30 cellular contexts compared by ENCODE assay signal in the genomic region with DNA sequence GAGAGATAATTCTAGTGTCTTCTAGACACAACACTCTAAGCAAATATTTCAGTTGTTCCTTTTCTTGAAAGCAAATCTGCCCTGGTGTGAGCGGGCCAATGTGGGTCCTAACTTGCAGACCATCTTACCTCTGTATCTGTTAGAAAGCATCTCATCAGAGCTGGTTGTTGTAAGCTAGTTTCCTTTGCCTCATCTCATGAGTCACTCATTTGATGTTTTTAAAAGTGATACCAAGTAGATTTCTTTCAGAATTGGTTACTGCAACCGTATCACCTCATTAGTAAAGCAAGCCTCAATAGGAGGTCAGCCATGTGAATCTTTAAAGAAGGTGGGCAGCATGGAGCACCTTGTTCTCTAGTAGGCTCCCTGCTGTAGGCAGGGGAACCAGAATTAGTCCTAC.
A peak's percentile ranks its signal among the peaks of the same experiment; 100 is the strongest.
DNase-seq lines count a peak whose midpoint lies in the region; ATAC-seq and TF ChIP-seq lines count a peak whose summit lies in the region.
"Had no signal": no experiment of that assay in that cellular context is flagged by ENCODE, and none has a peak within 500 bp of the region (broad histone marks: within the 10 kb centered on the region; RNA-seq: fewer than 3 reads in every experiment).

No MANE protein-coding gene starts in this region.

- peaks cover 19% of the 10 kb centered on the region for H3K4me1 Mint-ChIP-seq in activated CD8-positive, alpha-beta T cell treated with anti-CD3 and anti-CD28 coated beads for 36 hours (ENCODE audit: low read depth)
- H3K4me1 Mint-ChIP-seq in activated CD8-positive, alpha-beta T cell treated with anti-CD3 and anti-CD28 coated beads, Interleukin-2, amount 10 ng/mL, durations not matched to agents 7 days and 5 days (ENCODE audit: low read depth), result peaks cover 24% of the 10 kb centered on the region
- H3K4me1 Mint-ChIP-seq in activated T-helper 1 cell treated with anti-CD3 and anti-CD28 coated beads, Interleukin-12 subunit alpha, Interleukin-12 subunit beta, Interleukin-2, Interleukin-4 antibody, amounts not matched to agents 30 ng/mL and 10 ng/mL and 1 ng/mL, durations not matched to agents 14 hours and 24 hours and 36 hours (ENCODE audit: low read depth), result peaks cover 29% of the 10 kb centered on the region
- H3K4me1 Mint-ChIP-seq: CD4-positive, alpha-beta memory T cell had no signal

- no peaks in the 10 kb centered on the region for H3K9me3 ChIP-seq in osteoblast (ENCODE audit: low read depth, low read length)
- H3K9me3 ChIP-seq: SJCRH30, thoracic aorta had no signal

- no peaks in the 10 kb centered on the region for H3K9me3 Mint-ChIP-seq in activated CD8-positive, alpha-beta T cell treated with anti-CD3 and anti-CD28 coated beads for 36 hours
- no peaks in the 10 kb centered on the region for H3K9me3 Mint-ChIP-seq in activated CD8-positive, alpha-beta T cell treated with anti-CD3 and anti-CD28 coated beads, Interleukin-2, amount 10 ng/mL, durations not matched to agents 7 days and 5 days (ENCODE audit: insufficient read depth)
- H3K9me3 Mint-ChIP-seq in activated T-helper 1 cell treated with anti-CD3 and anti-CD28 coated beads, Interleukin-12 subunit alpha, Interleukin-12 subunit beta, Interleukin-2, Interleukin-4 antibody, amounts not matched to agents 30 ng/mL and 10 ng/mL and 1 ng/mL, durations not matched to agents 14 hours and 24 hours and 36 hours, result peaks cover 8% of the 10 kb centered on the region
- H3K9me3 Mint-ChIP-seq: activated CD4-positive, alpha-beta T cell treated with anti-CD3 and anti-CD28 coated beads, Interleukin-2, amount 10 ng/mL, durations not matched to agents 7 days and 5 days; CD4-positive, alpha-beta memory T cell; H9; IgD-negative memory B cell; immature natural killer cell; nephron had no signal

- CTCF ChIA-PET in activated CD8-positive, alpha-beta T cell treated with anti-CD3 and anti-CD28 coated beads for 36 hours (lab: Charles Lee), result interaction anchor here (0.7 to 1.0 kb wide), 2 partner anchors 8 to 10 kb away, joined by 3 read pairs; no protein-coding TSS in a partner anchor
- CTCF ChIA-PET in activated CD8-positive, alpha-beta T cell treated with anti-CD3 and anti-CD28 coated beads, Interleukin-2, amount 10 ng/mL, durations not matched to agents 7 days and 5 days (lab: Charles Lee), result interaction anchor here (1.0 to 1.5 kb wide), 2 partner anchors 79 to 311 kb away, joined by 3 to 4 read pairs; partner anchors contain the start of gene DAAM1

- no peak for TF ChIP-seq CTCF in activated CD8-positive, alpha-beta T cell treated with anti-CD3 and anti-CD28 coated beads for 36 hours (IDR thresholded peaks at IDR 0.05)
- no peak for TF ChIP-seq CTCF in osteoblast (IDR thresholded peaks at IDR 0.05; ENCODE audit: extremely low read depth, low read depth, low read length)

- no peak overlapping the region for H3K4me2 ChIP-seq in osteoblast (ENCODE audit: insufficient read depth, low read length)

- H3K27ac Mint-ChIP-seq in activated CD8-positive, alpha-beta T cell treated with anti-CD3 and anti-CD28 coated beads for 36 hours, result peak overlapping the region; percentile 24
- H3K27ac Mint-ChIP-seq in activated CD8-positive, alpha-beta T cell treated with anti-CD3 and anti-CD28 coated beads, Interleukin-2, amount 10 ng/mL, durations not matched to agents 7 days and 5 days, result no peak overlapping the region
- peak overlapping the region; percentile 11 for H3K27ac Mint-ChIP-seq in activated T-helper 1 cell treated with anti-CD3 and anti-CD28 coated beads, Interleukin-12 subunit alpha, Interleukin-12 subunit beta, Interleukin-2, Interleukin-4 antibody, amounts not matched to agents 30 ng/mL and 10 ng/mL and 1 ng/mL, durations not matched to agents 14 hours and 24 hours and 36 hours
- H3K27ac Mint-ChIP-seq: activated CD4-positive, alpha-beta T cell treated with anti-CD3 and anti-CD28 coated beads, Interleukin-2, amount 10 ng/mL, durations not matched to agents 7 days and 5 days; activated naive CD8-positive, alpha-beta T cell; B cell; CD4-positive, alpha-beta memory T cell; H9; IgD-negative memory B cell; immature natural killer cell; nephron had no signal

- H4K20me1 ChIP-seq in osteoblast (ENCODE audit: insufficient read depth, low read length), result no peaks in the 10 kb centered on the region

- no peaks in the 10 kb centered on the region for H3K27me3 ChIP-seq in osteoblast (ENCODE audit: insufficient read depth, low read length)
- H3K27me3 ChIP-seq: SJCRH30 had no signal

- no peak overlapping the region for H3K4me3 ChIP-seq in osteoblast (ENCODE audit: insufficient read depth, low read length)
- H3K4me3 ChIP-seq: SJCRH30, thoracic aorta had no signal

- no peaks in the 10 kb centered on the region for H3K79me2 ChIP-seq in osteoblast (ENCODE audit: insufficient read depth, low read length)

- peaks cover 24% of the 10 kb centered on the region for H3K36me3 Mint-ChIP-seq in activated CD8-positive, alpha-beta T cell treated with anti-CD3 and anti-CD28 coated beads for 36 hours (ENCODE audit: low read depth)
- H3K36me3 Mint-ChIP-seq in activated CD8-positive, alpha-beta T cell treated with anti-CD3 and anti-CD28 coated beads, Interleukin-2, amount 10 ng/mL, durations not matched to agents 7 days and 5 days (ENCODE audit: low read depth), result peaks cover 39% of the 10 kb centered on the region
- peaks cover 13% of the 10 kb centered on the region for H3K36me3 Mint-ChIP-seq in activated T-helper 1 cell treated with anti-CD3 and anti-CD28 coated beads, Interleukin-12 subunit alpha, Interleukin-12 subunit beta, Interleukin-2, Interleukin-4 antibody, amounts not matched to agents 30 ng/mL and 10 ng/mL and 1 ng/mL, durations not matched to agents 14 hours and 24 hours and 36 hours (ENCODE audit: low read depth)

- POLR2A ChIA-PET in activated CD8-positive, alpha-beta T cell treated with anti-CD3 and anti-CD28 coated beads for 36 hours (lab: Charles Lee), result interaction anchor here (1.0 kb wide), 1 partner anchor 9 kb away, joined by 3 read pairs; no protein-coding TSS in a partner anchor
- POLR2A ChIA-PET in activated CD8-positive, alpha-beta T cell treated with anti-CD3 and anti-CD28 coated beads, Interleukin-2, amount 10 ng/mL, durations not matched to agents 7 days and 5 days (lab: Charles Lee), result interaction anchor here (1.3 kb wide), 1 partner anchor 79 kb away, joined by 4 read pairs; the partner anchor contains the start of gene DAAM1

- no peak overlapping the region for H3K27ac ChIP-seq in osteoblast (ENCODE audit: low read depth, low read length)
- H3K27ac ChIP-seq: SJCRH30, thoracic aorta, VCaP had no signal

- no peaks in the 10 kb centered on the region for H3K36me3 ChIP-seq in osteoblast (ENCODE audit: insufficient read depth, low read length)
- H3K36me3 ChIP-seq: SJCRH30 had no signal

- no peak overlapping the region for H3K4me3 Mint-ChIP-seq in activated CD8-positive, alpha-beta T cell treated with anti-CD3 and anti-CD28 coated beads for 36 hours
- H3K4me3 Mint-ChIP-seq in activated CD8-positive, alpha-beta T cell treated with anti-CD3 and anti-CD28 coated beads, Interleukin-2, amount 10 ng/mL, durations not matched to agents 7 days and 5 days, result no peak overlapping the region
- no peak overlapping the region for H3K4me3 Mint-ChIP-seq in activated T-helper 1 cell treated with anti-CD3 and anti-CD28 coated beads, Interleukin-12 subunit alpha, Interleukin-12 subunit beta, Interleukin-2, Interleukin-4 antibody, amounts not matched to agents 30 ng/mL and 10 ng/mL and 1 ng/mL, durations not matched to agents 14 hours and 24 hours and 36 hours
- H3K4me3 Mint-ChIP-seq: activated CD4-positive, alpha-beta T cell treated with anti-CD3 and anti-CD28 coated beads, Interleukin-2, amount 10 ng/mL, durations not matched to agents 7 days and 5 days; activated naive CD8-positive, alpha-beta T cell; B cell; H9; IgD-negative memory B cell; immature natural killer cell; nephron had no signal

- no peak overlapping the region for H2AFZ ChIP-seq in osteoblast (ENCODE audit: low read length)

- H3K27me3 Mint-ChIP-seq in activated CD8-positive, alpha-beta T cell treated with anti-CD3 and anti-CD28 coated beads for 36 hours, result no peaks in the 10 kb centered on the region
- H3K27me3 Mint-ChIP-seq in activated CD8-positive, alpha-beta T cell treated with anti-CD3 and anti-CD28 coated beads, Interleukin-2, amount 10 ng/mL, durations not matched to agents 7 days and 5 days (ENCODE audit: low read depth), result no peaks in the 10 kb centered on the region
- no peaks in the 10 kb centered on the region for H3K27me3 Mint-ChIP-seq in activated T-helper 1 cell treated with anti-CD3 and anti-CD28 coated beads, Interleukin-12 subunit alpha, Interleukin-12 subunit beta, Interleukin-2, Interleukin-4 antibody, amounts not matched to agents 30 ng/mL and 10 ng/mL and 1 ng/mL, durations not matched to agents 14 hours and 24 hours and 36 hours (ENCODE audit: insufficient read depth)
- H3K27me3 Mint-ChIP-seq: activated CD4-positive, alpha-beta T cell treated with anti-CD3 and anti-CD28 coated beads, Interleukin-2, amount 10 ng/mL, durations not matched to agents 7 days and 5 days; activated naive CD8-positive, alpha-beta T cell; B cell; CD4-positive, alpha-beta memory T cell; IgD-negative memory B cell had no signal

- ATAC-seq in activated CD8-positive, alpha-beta T cell treated with anti-CD3 and anti-CD28 coated beads for 36 hours, result peak; percentile 63
- ATAC-seq in activated CD8-positive, alpha-beta T cell treated with anti-CD3 and anti-CD28 coated beads, Interleukin-2, amount 10 ng/mL, durations not matched to agents 7 days and 5 days, result no peak
- no peak for ATAC-seq in GM21576 (IDR thresholded peaks at IDR 0.05; ENCODE audit: unreplicated experiment)
- ATAC-seq in GM18502 (IDR thresholded peaks at IDR 0.05; ENCODE audit: poor library complexity, unreplicated experiment), result no peak

- no peak for DNase-seq in activated CD8-positive, alpha-beta T cell treated with anti-CD3 and anti-CD28 coated beads for 36 hours
- DNase-seq in activated CD8-positive, alpha-beta T cell treated with anti-CD3 and anti-CD28 coated beads, Interleukin-2, amount 10 ng/mL, durations not matched to agents 7 days and 5 days, result no peak
- DNase-seq in HCEC 1CT (peak; percentile 21), osteoblast (ENCODE audit: insufficient read length, low spot score, missing footprints) (peak; percentile 58), NCI-H2196 (lab: John Stamatoyannopoulos, UW; ENCODE audit: unreplicated experiment) (no peak)
- DNase-seq in activated T-helper 1 cell treated with anti-CD3 and anti-CD28 coated beads, Interleukin-12 subunit alpha, Interleukin-12 subunit beta, Interleukin-2, Interleukin-4 antibody, amounts not matched to agents 30 ng/mL and 10 ng/mL and 1 ng/mL, durations not matched to agents 14 hours and 24 hours and 36 hours (ENCODE audit: low spot score), result no peak
- DNase-seq: activated CD4-positive, alpha-beta T cell treated with anti-CD3 and anti-CD28 coated beads, Interleukin-2, amount 10 ng/mL, durations not matched to agents 7 days and 5 days; activated CD8-positive, alpha-beta memory T cell treated with anti-CD3 and anti-CD28 coated beads, Interleukin-2, amount 50 U/mL, for 4 hours; activated effector memory CD4-positive, alpha-beta T cell treated with anti-CD3 and anti-CD28 coated beads, Interleukin-2, amount 50 U/mL, for 16 hours; anterior cingulate cortex; CD4-positive, alpha-beta memory T cell; effector CD4-positive, alpha-beta T cell; H9; immature natural killer cell; NCI-H146; NCI-H2107; NCI-H446 treated with DMSO at 0.1 percent for 48 hours; NCI-H82; retina; SJCRH30; stimulated activated naive CD4-positive, alpha-beta T cell; SW 1271 had no signal

- H3K4me1 ChIP-seq in osteoblast (ENCODE audit: insufficient read depth, low read length), result peaks cover 17% of the 10 kb centered on the region
- H3K4me1 ChIP-seq: SJCRH30 had no signal

- intact Hi-C loops in activated CD8-positive, alpha-beta T cell treated with anti-CD3 and anti-CD28 coated beads for 36 hours (cut with micrococcal nuclease), result no loop called here
- intact Hi-C loops in activated T-helper 1 cell treated with anti-CD3 and anti-CD28 coated beads, Interleukin-12 subunit alpha, Interleukin-12 subunit beta, Interleukin-2, Interleukin-4 antibody, amounts not matched to agents 30 ng/mL and 10 ng/mL and 1 ng/mL, durations not matched to agents 14 hours and 24 hours and 36 hours (cut with micrococcal nuclease), result loop anchor here (1.0 kb wide), 1 partner anchor 8 kb away; no protein-coding TSS in a partner anchor

Comparison
In these comparisons a context has a peak if more than half of its experiments do, and no peak if none do; other contexts are left out.
1. DNase-seq: peak in HCEC 1CT (single experiment) and osteoblast (single experiment); none in activated CD8-positive, alpha-beta T cell treated with anti-CD3 and anti-CD28 coated beads for 36 hours (single experiment), activated CD8-positive, alpha-beta T cell treated with anti-CD3 and anti-CD28 coated beads, Interleukin-2, amount 10 ng/mL, durations not matched to agents 7 days and 5 days (single experiment), activated T-helper 1 cell treated with anti-CD3 and anti-CD28 coated beads, Interleukin-12 subunit alpha, Interleukin-12 subunit beta, Interleukin-2, Interleukin-4 antibody, amounts not matched to agents 30 ng/mL and 10 ng/mL and 1 ng/mL, durations not matched to agents 14 hours and 24 hours and 36 hours (single experiment) and NCI-H2196 (single experiment).